ENCODE assay signal across 8 cellular contexts in genomic region chr14:36091096-36091495, GRCh38.
DNase-seq lines count a peak whose midpoint lies in the region; ATAC-seq and TF ChIP-seq lines count a peak whose summit lies in the region.

No MANE protein-coding gene starts in this region.

- no peak overlapping the region for H3K4me3 ChIP-seq in transverse colon

- intact Hi-C loops in transverse colon (cut with DNase I; ENCODE audit: low total_unique reads): no loop called here

- TF ChIP-seq EP300 in transverse colon (IDR thresholded peaks at IDR 0.05; ENCODE audit: low read depth): no peak

- no peak overlapping the region for H3K4me3 Mint-ChIP-seq in T-helper 2 cell treated with Interferon-gamma antibody and Interleukin-4, amounts not matched to agents 5 μg/mL and 100 μg/mL, for 36 hours

- no peak overlapping the region for H3K27ac Mint-ChIP-seq in T-helper 2 cell treated with Interferon-gamma antibody and Interleukin-4, amounts not matched to agents 5 μg/mL and 100 μg/mL, for 36 hours

- TF ChIP-seq CTCF in transverse colon (IDR thresholded peaks at IDR 0.05): no peak

- no peaks in the 10 kb centered on the region for H3K9me3 ChIP-seq in transverse colon

- no peak for TF ChIP-seq POLR2A in transverse colon (IDR thresholded peaks at IDR 0.05)

- no peaks in the 10 kb centered on the region for H3K27me3 Mint-ChIP-seq in T-helper 2 cell treated with Interferon-gamma antibody and Interleukin-4, amounts not matched to agents 5 μg/mL and 100 μg/mL, for 36 hours (ENCODE audit: low read depth)

- no peak overlapping the region for H3K27ac ChIP-seq in transverse colon

- no peaks in the 10 kb centered on the region for H3K27me3 ChIP-seq in transverse colon

- H3K9me3 Mint-ChIP-seq in T-helper 2 cell treated with Interferon-gamma antibody and Interleukin-4, amounts not matched to agents 5 μg/mL and 100 μg/mL, for 36 hours: no peaks in the 10 kb centered on the region

- ATAC-seq in GM18858 (IDR thresholded peaks at IDR 0.05; ENCODE audit: unreplicated experiment) (peak; percentile 67), HG03342 (IDR thresholded peaks at IDR 0.05; ENCODE audit: unreplicated experiment) (peak; percentile 83), GM19035 (IDR thresholded peaks at IDR 0.05; ENCODE audit: unreplicated experiment) (no peak)

- H3K4me1 Mint-ChIP-seq in T-helper 2 cell treated with Interferon-gamma antibody and Interleukin-4, amounts not matched to agents 5 μg/mL and 100 μg/mL, for 36 hours (ENCODE audit: low read depth): no peaks in the 10 kb centered on the region

- no peaks in the 10 kb centered on the region for H3K36me3 Mint-ChIP-seq in T-helper 2 cell treated with Interferon-gamma antibody and Interleukin-4, amounts not matched to agents 5 μg/mL and 100 μg/mL, for 36 hours (ENCODE audit: low read depth)

- no peaks in the 10 kb centered on the region for H3K4me1 ChIP-seq in transverse colon

- WGBS in transverse colon (ENCODE audit: low coverage in 1 of 2), 2 donors: 43 to 74% methylated on average over 2 of the region's 2 CpGs

- in situ Hi-C loops in transverse colon (cut with MboI; ENCODE audit: low pct_ligation_motif_present in 1 of 4, low pct_unique_long_range_greater_than_20kb in 1 of 4, low sequenced_read_pairs in 3 of 4): no loop called here

- H3K36me3 ChIP-seq in transverse colon: no peaks in the 10 kb centered on the region

- peak; percentile 9 for DNase-seq in amniotic epithelial cell (ENCODE audit: low read depth)
- peak; percentile 79 for DNase-seq in non-pigmented ciliary epithelial cell (ENCODE audit: low read depth)
- no peak for DNase-seq in T-helper 2 cell treated with Interferon-gamma antibody and Interleukin-4, amounts not matched to agents 5 μg/mL and 100 μg/mL, for 36 hours (ENCODE audit: low spot score)
- no peak for DNase-seq in transverse colon
- DNase-seq in activated effector memory CD4-positive, alpha-beta T cell treated with Interleukin-2 at 50 U/mL for 16 hours: no peak

Comparison
In these comparisons a context has a peak if more than half of its experiments do, and no peak if none do; other contexts are left out.
1. DNase-seq: peak in amniotic epithelial cell (single experiment) and non-pigmented ciliary epithelial cell (single experiment); none in T-helper 2 cell treated with Interferon-gamma antibody and Interleukin-4, amounts not matched to agents 5 μg/mL and 100 μg/mL, for 36 hours (single experiment), transverse colon (single experiment) and activated effector memory CD4-positive, alpha-beta T cell treated with Interleukin-2 at 50 U/mL for 16 hours (single experiment).